In the genomic region with DNA sequence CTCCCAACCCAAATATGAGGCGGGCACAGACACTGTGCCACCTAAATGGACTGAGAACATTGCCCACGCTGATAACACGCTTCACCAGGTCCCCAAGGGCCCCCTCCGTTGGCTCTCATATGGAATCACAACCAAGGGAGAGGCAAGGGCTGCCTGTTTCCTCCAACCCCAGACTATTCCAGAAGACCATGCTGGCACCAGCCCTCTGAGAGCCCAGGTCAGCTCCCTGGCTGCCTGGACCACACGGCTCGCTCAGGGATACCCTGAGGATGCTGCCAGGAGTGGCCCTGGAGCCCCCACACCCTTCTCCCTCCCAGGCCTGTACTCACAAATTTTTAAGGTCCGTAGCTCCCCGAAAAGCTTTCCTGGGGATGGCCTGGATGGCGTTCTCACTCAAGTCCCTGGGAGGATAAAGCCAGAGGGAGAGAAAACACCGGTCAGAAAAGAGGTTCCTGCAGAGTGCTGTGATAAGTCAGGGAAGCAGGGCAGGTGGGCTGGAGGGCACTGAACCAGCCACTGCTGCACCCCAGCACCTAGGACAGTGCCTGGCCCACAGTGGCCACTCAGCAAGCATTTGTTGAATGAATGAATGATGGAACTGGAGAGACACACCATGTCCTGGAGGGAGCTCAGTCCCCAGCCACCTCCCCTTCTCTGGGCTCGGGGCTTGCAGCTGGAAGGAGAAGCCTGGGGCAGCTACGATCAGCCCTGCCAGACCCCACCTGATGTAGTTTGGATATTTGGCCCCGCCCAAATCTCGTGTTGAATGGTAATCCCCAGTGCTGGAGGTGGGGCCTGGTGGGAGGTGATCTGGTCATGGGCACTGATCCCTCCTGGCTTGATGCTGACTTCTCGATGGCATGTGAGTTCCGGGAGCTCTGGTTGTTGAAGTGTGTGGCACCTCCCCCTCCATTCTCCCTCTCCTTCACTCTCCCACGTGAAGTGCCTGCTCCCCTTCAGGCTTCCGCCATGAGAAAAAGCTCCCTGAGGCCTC, we compare ENCODE assay signal across 1 cellular context.
TF ChIP-seq lines count a peak whose summit lies in the region.

No MANE protein-coding gene starts in this region.

TF ChIP-seq in HEK293, 187 proteins besides CTCF, POLR2A, EP300 and RAD21:
- TF ChIP-seq, protein P1, sequence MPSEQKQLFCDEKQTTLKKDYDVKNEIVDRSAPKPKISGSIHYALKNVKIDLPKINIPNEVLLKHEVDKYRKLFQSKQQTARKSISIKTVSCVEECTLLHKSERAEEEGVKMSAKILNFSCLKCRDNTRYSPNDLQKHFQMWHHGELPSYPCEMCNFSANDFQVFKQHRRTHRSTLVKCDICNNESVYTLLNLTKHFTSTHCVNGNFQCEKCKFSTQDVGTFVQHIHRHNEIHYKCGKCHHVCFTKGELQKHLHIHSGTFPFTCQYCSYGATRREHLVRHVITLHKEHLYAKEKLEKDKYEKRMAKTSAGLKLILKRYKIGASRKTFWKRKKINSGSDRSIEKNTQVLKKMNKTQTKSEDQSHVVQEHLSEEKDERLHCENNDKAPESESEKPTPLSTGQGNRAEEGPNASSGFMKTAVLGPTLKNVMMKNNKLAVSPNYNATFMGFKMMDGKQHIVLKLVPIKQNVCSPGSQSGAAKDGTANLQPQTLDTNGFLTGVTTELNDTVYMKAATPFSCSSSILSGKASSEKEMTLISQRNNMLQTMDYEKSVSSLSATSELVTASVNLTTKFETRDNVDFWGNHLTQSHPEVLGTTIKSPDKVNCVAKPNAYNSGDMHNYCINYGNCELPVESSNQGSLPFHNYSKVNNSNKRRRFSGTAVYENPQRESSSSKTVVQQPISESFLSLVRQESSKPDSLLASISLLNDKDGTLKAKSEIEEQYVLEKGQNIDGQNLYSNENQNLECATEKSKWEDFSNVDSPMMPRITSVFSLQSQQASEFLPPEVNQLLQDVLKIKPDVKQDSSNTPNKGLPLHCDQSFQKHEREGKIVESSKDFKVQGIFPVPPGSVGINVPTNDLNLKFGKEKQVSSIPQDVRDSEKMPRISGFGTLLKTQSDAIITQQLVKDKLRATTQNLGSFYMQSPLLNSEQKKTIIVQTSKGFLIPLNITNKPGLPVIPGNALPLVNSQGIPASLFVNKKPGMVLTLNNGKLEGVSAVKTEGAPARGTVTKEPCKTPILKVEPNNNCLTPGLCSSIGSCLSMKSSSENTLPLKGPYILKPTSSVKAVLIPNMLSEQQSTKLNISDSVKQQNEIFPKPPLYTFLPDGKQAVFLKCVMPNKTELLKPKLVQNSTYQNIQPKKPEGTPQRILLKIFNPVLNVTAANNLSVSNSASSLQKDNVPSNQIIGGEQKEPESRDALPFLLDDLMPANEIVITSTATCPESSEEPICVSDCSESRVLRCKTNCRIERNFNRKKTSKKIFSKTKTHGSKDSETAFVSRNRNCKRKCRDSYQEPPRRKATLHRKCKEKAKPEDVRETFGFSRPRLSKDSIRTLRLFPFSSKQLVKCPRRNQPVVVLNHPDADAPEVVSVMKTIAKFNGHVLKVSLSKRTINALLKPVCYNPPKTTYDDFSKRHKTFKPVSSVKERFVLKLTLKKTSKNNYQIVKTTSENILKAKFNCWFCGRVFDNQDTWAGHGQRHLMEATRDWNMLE (tag by site-specific recombination; conservative IDR thresholded peaks at IDR 0.05; ENCODE audit: low read depth), result no peak
- no peak for TF ChIP-seq KLF1 (tag by site-specific recombination; IDR thresholded peaks at IDR 0.05)
- TF ChIP-seq ZBTB8A (tag by site-specific recombination; IDR thresholded peaks at IDR 0.05), result no peak
- TF ChIP-seq, protein P2, sequence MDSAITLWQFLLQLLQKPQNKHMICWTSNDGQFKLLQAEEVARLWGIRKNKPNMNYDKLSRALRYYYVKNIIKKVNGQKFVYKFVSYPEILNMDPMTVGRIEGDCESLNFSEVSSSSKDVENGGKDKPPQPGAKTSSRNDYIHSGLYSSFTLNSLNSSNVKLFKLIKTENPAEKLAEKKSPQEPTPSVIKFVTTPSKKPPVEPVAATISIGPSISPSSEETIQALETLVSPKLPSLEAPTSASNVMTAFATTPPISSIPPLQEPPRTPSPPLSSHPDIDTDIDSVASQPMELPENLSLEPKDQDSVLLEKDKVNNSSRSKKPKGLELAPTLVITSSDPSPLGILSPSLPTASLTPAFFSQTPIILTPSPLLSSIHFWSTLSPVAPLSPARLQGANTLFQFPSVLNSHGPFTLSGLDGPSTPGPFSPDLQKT (IDR thresholded peaks at IDR 0.05; ENCODE audit: borderline replicate concordance, low read depth, low read length), result no peak
- TF ChIP-seq ZNF747 (tag by site-specific recombination; IDR thresholded peaks at IDR 0.05), result no peak
- TF ChIP-seq, protein P3, sequence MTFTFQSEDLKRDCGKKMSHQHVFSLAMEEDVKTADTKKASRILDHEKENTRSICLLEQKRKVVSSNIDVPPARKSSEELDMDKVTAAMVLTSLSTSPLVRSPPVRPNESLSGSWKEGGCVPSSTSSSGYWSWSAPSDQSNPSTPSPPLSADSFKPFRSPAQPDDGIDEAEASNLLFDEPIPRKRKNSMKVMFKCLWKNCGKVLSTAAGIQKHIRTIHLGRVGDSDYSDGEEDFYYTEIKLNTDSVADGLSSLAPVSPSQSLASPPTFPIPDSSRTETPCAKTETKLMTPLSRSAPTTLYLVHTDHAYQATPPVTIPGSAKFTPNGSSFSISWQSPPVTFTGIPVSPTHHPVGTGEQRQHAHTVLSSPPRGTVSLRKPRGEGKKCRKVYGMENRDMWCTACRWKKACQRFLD (tag by site-specific recombination; IDR thresholded peaks at IDR 0.05), result no peak
- TF ChIP-seq ZNF660 (tag by site-specific recombination; IDR thresholded peaks at IDR 0.05), result no peak
- TF ChIP-seq, protein P4, sequence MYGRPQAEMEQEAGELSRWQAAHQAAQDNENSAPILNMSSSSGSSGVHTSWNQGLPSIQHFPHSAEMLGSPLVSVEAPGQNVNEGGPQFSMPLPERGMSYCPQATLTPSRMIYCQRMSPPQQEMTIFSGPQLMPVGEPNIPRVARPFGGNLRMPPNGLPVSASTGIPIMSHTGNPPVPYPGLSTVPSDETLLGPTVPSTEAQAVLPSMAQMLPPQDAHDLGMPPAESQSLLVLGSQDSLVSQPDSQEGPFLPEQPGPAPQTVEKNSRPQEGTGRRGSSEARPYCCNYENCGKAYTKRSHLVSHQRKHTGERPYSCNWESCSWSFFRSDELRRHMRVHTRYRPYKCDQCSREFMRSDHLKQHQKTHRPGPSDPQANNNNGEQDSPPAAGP (tag by site-specific recombination; IDR thresholded peaks at IDR 0.05), result no peak
- TF ChIP-seq ZNF133 (tag by site-specific recombination; IDR thresholded peaks at IDR 0.05), result no peak
- TF ChIP-seq, protein P5, sequence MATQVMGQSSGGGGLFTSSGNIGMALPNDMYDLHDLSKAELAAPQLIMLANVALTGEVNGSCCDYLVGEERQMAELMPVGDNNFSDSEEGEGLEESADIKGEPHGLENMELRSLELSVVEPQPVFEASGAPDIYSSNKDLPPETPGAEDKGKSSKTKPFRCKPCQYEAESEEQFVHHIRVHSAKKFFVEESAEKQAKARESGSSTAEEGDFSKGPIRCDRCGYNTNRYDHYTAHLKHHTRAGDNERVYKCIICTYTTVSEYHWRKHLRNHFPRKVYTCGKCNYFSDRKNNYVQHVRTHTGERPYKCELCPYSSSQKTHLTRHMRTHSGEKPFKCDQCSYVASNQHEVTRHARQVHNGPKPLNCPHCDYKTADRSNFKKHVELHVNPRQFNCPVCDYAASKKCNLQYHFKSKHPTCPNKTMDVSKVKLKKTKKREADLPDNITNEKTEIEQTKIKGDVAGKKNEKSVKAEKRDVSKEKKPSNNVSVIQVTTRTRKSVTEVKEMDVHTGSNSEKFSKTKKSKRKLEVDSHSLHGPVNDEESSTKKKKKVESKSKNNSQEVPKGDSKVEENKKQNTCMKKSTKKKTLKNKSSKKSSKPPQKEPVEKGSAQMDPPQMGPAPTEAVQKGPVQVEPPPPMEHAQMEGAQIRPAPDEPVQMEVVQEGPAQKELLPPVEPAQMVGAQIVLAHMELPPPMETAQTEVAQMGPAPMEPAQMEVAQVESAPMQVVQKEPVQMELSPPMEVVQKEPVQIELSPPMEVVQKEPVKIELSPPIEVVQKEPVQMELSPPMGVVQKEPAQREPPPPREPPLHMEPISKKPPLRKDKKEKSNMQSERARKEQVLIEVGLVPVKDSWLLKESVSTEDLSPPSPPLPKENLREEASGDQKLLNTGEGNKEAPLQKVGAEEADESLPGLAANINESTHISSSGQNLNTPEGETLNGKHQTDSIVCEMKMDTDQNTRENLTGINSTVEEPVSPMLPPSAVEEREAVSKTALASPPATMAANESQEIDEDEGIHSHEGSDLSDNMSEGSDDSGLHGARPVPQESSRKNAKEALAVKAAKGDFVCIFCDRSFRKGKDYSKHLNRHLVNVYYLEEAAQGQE (tag by site-specific recombination; IDR thresholded peaks at IDR 0.05), result peak; percentile 86
- TF ChIP-seq ZNF76 (tag by site-specific recombination; IDR thresholded peaks at IDR 0.05; ENCODE audit: borderline replicate concordance, low read depth), result no peak
- TF ChIP-seq ZNF785 (tag by site-specific recombination; IDR thresholded peaks at IDR 0.05), result no peak
- no peak for TF ChIP-seq ZNF391 (tag by site-specific recombination; IDR thresholded peaks at IDR 0.05; ENCODE audit: borderline replicate concordance, low read depth)
- TF ChIP-seq ZNF404 (tag by site-specific recombination; IDR thresholded peaks at IDR 0.05), result no peak
- TF ChIP-seq ZFP3 (tag by site-specific recombination; IDR thresholded peaks at IDR 0.05; ENCODE audit: low read depth), result no peak
- TF ChIP-seq GLIS1 (tag by site-specific recombination; IDR thresholded peaks at IDR 0.05), result peak; percentile 74
- no peak for TF ChIP-seq SALL2 (tag by site-specific recombination; IDR thresholded peaks at IDR 0.05; ENCODE audit: borderline replicate concordance)
- no peak for TF ChIP-seq ZNF837 (tag by site-specific recombination; IDR thresholded peaks at IDR 0.05)
- no peak for TF ChIP-seq ZNF596 (tag by site-specific recombination; IDR thresholded peaks at IDR 0.05)
- TF ChIP-seq EGR2 (tag by site-specific recombination; IDR thresholded peaks at IDR 0.05; ENCODE audit: low read depth), result no peak
- peak; percentile 16; the same call in 1 of the 2 replicates for TF ChIP-seq GLIS2 (tag by site-specific recombination; IDR thresholded peaks at IDR 0.05)
- TF ChIP-seq ZNF544 (tag by site-specific recombination; IDR thresholded peaks at IDR 0.05), result no peak
- no peak for TF ChIP-seq ZEB2 (tag by site-specific recombination; IDR thresholded peaks at IDR 0.05)
- TF ChIP-seq, protein P6, sequence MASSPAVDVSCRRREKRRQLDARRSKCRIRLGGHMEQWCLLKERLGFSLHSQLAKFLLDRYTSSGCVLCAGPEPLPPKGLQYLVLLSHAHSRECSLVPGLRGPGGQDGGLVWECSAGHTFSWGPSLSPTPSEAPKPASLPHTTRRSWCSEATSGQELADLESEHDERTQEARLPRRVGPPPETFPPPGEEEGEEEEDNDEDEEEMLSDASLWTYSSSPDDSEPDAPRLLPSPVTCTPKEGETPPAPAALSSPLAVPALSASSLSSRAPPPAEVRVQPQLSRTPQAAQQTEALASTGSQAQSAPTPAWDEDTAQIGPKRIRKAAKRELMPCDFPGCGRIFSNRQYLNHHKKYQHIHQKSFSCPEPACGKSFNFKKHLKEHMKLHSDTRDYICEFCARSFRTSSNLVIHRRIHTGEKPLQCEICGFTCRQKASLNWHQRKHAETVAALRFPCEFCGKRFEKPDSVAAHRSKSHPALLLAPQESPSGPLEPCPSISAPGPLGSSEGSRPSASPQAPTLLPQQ (tag by site-specific recombination; IDR thresholded peaks at IDR 0.05), result no peak
